ENCODE assay signal across 1 cellular context in the genomic region with DNA sequence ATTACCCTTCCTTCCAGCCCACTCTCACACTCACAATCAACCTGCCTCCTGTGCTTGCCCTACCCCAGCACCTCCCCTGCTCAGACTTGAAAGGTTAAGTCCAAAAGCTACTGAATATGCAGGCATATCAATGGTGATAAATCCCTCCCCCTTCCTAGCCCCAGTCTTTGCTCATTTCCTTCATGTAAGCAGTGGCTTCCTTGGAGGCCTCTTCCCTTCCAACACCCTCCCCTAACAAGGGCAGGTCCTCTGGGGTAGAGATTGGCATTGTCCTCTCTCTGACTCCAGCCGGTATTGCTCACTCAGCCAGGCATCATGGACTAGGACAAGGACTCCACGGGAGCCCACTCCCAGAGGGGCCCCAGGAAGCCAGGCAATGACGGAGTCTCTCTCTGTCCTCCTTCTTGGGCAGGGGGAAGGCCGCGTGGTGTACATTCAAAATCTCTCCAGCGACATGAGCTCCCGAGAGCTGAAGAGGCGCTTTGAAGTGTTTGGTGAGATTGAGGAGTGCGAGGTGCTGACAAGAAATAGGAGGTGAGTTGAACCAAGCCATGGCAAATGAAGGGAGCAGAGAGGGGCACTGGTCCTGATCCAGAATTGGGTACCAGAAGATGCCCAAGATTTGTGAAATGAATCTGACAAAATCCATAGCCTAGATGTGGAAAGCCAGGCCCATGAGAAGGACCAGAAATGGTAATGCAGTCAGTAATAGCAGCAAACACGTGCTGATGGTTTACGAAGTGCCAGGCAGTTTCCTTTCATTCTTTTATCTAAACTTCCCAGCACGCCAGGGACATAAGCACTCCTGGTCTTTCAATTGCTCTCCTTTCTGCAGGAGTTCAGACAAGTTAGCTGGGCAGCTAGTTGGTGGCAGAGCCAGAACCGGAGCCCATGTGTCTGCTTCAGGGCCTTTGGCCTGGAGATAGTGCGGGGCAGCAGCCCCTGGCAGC.
TF ChIP-seq lines count a peak whose summit lies in the region.

No MANE protein-coding gene starts in this region.

TF ChIP-seq in IMR-90, 13 proteins besides CTCF, POLR2A, EP300 and RAD21:
- no peak for TF ChIP-seq RFX5 (IDR thresholded peaks at IDR 0.05; ENCODE audit: low read depth, low read length)
- TF ChIP-seq RCOR1 (IDR thresholded peaks at IDR 0.05; ENCODE audit: insufficient replicate concordance, low read length): no peak
- no peak for TF ChIP-seq NFE2L2 (IDR thresholded peaks at IDR 0.05; ENCODE audit: low read depth, low read length)
- TF ChIP-seq CHD1 (IDR thresholded peaks at IDR 0.05; ENCODE audit: low read depth, low read length): no peak
- TF ChIP-seq BHLHE40 (IDR thresholded peaks at IDR 0.05; ENCODE audit: low read depth, low read length): no peak
- no peak for TF ChIP-seq MAZ (IDR thresholded peaks at IDR 0.05; ENCODE audit: borderline replicate concordance, low read depth, low read length)
- no peak for TF ChIP-seq SMC3 (IDR thresholded peaks at IDR 0.05; ENCODE audit: low read depth, low read length)
- TF ChIP-seq FOS (IDR thresholded peaks at IDR 0.05; ENCODE audit: low read depth, low read length): no peak
- TF ChIP-seq, protein P1, sequence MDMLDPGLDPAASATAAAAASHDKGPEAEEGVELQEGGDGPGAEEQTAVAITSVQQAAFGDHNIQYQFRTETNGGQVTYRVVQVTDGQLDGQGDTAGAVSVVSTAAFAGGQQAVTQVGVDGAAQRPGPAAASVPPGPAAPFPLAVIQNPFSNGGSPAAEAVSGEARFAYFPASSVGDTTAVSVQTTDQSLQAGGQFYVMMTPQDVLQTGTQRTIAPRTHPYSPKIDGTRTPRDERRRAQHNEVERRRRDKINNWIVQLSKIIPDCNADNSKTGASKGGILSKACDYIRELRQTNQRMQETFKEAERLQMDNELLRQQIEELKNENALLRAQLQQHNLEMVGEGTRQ (IDR thresholded peaks at IDR 0.05; ENCODE audit: low read depth, low read length): no peak
- TF ChIP-seq, protein P2, sequence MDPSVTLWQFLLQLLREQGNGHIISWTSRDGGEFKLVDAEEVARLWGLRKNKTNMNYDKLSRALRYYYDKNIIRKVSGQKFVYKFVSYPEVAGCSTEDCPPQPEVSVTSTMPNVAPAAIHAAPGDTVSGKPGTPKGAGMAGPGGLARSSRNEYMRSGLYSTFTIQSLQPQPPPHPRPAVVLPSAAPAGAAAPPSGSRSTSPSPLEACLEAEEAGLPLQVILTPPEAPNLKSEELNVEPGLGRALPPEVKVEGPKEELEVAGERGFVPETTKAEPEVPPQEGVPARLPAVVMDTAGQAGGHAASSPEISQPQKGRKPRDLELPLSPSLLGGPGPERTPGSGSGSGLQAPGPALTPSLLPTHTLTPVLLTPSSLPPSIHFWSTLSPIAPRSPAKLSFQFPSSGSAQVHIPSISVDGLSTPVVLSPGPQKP (IDR thresholded peaks at IDR 0.05; ENCODE audit: borderline replicate concordance, low read depth, low read length): no peak
TF ChIP-seq in IMR-90: peak in this region for 0.
